ENCODE assay signal across 25 cellular contexts in genomic region chr1:5891736-5892135, GRCh38.
DNase-seq lines count a peak whose midpoint lies in the region; ATAC-seq and TF ChIP-seq lines count a peak whose summit lies in the region.
"Had no signal": no experiment of that assay in that cellular context is flagged by ENCODE, and none has a peak within 500 bp of the region (broad histone marks: within the 10 kb centered on the region; RNA-seq: fewer than 3 reads in every experiment).

No MANE protein-coding gene starts in this region.

- no peak for ATAC-seq in lower lobe of right lung
- ATAC-seq in natural killer cell treated with Interleukin-12 subunit alpha and Interleukin-12 subunit beta and Interleukin-15 and Interleukin-18, amount 100 ng/mL, for 72 hours, result no peak
- ATAC-seq: A549 had no signal

- H3K27me3 Mint-ChIP-seq in Calu3 (ENCODE audit: unreplicated experiment), result no peaks in the 10 kb centered on the region
- no peaks in the 10 kb centered on the region for H3K27me3 Mint-ChIP-seq in natural killer cell treated with Interleukin-12 subunit alpha and Interleukin-12 subunit beta and Interleukin-15 and Interleukin-18, amount 100 ng/mL, for 72 hours
- H3K27me3 Mint-ChIP-seq: activated T-cell treated with anti-CD3 and anti-CD28 coated beads, Interleukin-2, amount 50 U/mL, for 24 hours; CD4-positive, CD25-positive, alpha-beta regulatory T cell had no signal

- no peaks in the 10 kb centered on the region for H3K9me3 ChIP-seq in lower lobe of right lung
- H3K9me3 ChIP-seq: A549, esophagus squamous epithelium, neutrophil had no signal

- no peak overlapping the region for H3K4me3 ChIP-seq in AG10803 (ENCODE audit: low read length)
- H3K4me3 ChIP-seq in cardiac fibroblast (replicated peaks in 1 of 2; ENCODE audit: low read depth in 2 of 2, low read length in 2 of 2), result no peak overlapping the region
- no peak overlapping the region for H3K4me3 ChIP-seq in lower lobe of right lung
- H3K4me3 ChIP-seq: A549, esophagus squamous epithelium had no signal

- no peaks in the 10 kb centered on the region for H3K27me3 ChIP-seq in lower lobe of right lung (ENCODE audit: low read depth)
- H3K27me3 ChIP-seq: esophagus squamous epithelium, neutrophil had no signal

- H3K4me3 Mint-ChIP-seq in Calu3 (ENCODE audit: low read depth, unreplicated experiment), result no peak overlapping the region
- H3K4me3 Mint-ChIP-seq in natural killer cell treated with Interleukin-12 subunit alpha and Interleukin-12 subunit beta and Interleukin-15 and Interleukin-18, amount 100 ng/mL, for 72 hours, result no peak overlapping the region
- H3K4me3 Mint-ChIP-seq: activated T-cell treated with anti-CD3 and anti-CD28 coated beads, Interleukin-2, amount 50 U/mL, for 24 hours; CD4-positive, CD25-positive, alpha-beta regulatory T cell; immature natural killer cell had no signal

- TF ChIP-seq CTCF in AG10803 (conservative IDR thresholded peaks at IDR 0.05; ENCODE audit: low read length) (no peak), cardiac fibroblast (IDR thresholded peaks at IDR 0.05; ENCODE audit: low read depth, low read length) (no peak), lower lobe of right lung (IDR thresholded peaks at IDR 0.05) (no peak), Calu3 (IDR thresholded peaks at IDR 0.05; ENCODE audit: unreplicated experiment) (no peak)

- no peaks in the 10 kb centered on the region for H3K9me3 Mint-ChIP-seq in Calu3 (ENCODE audit: low read depth, unreplicated experiment)
- no peaks in the 10 kb centered on the region for H3K9me3 Mint-ChIP-seq in natural killer cell treated with Interleukin-12 subunit alpha and Interleukin-12 subunit beta and Interleukin-15 and Interleukin-18, amount 100 ng/mL, for 72 hours
- H3K9me3 Mint-ChIP-seq: activated T-cell treated with anti-CD3 and anti-CD28 coated beads, Interleukin-2, amount 50 U/mL, for 24 hours; immature natural killer cell had no signal

- no peak overlapping the region for H3K27ac Mint-ChIP-seq in Calu3 (ENCODE audit: unreplicated experiment)
- no peak overlapping the region for H3K27ac Mint-ChIP-seq in natural killer cell treated with Interleukin-12 subunit alpha and Interleukin-12 subunit beta and Interleukin-15 and Interleukin-18, amount 100 ng/mL, for 72 hours
- H3K27ac Mint-ChIP-seq: activated T-cell treated with anti-CD3 and anti-CD28 coated beads, Interleukin-2, amount 50 U/mL, for 24 hours; CD4-positive, CD25-positive, alpha-beta regulatory T cell; immature natural killer cell had no signal

- CTCF ChIA-PET in Calu3 (lab: Charles Lee), result interaction anchor here (0.6 kb wide), 1 partner anchor 171 kb away, joined by 3 read pairs; no protein-coding TSS in a partner anchor

- no peaks in the 10 kb centered on the region for H3K4me1 Mint-ChIP-seq in Calu3 (ENCODE audit: low read depth, unreplicated experiment)
- no peaks in the 10 kb centered on the region for H3K4me1 Mint-ChIP-seq in natural killer cell treated with Interleukin-12 subunit alpha and Interleukin-12 subunit beta and Interleukin-15 and Interleukin-18, amount 100 ng/mL, for 72 hours (ENCODE audit: low read depth in 2 of 2)
- H3K4me1 Mint-ChIP-seq: immature natural killer cell had no signal

- peaks cover 24% of the 10 kb centered on the region for H3K36me3 ChIP-seq in lower lobe of right lung

- no peak overlapping the region for H3K27ac ChIP-seq in lower lobe of right lung
- H3K27ac ChIP-seq: A549, esophagus squamous epithelium, neutrophil, RWPE1 had no signal

- no peaks in the 10 kb centered on the region for H3K4me1 ChIP-seq in lower lobe of right lung
- H3K4me1 ChIP-seq: esophagus squamous epithelium had no signal

- peak; percentile 62 for DNase-seq in AG10803 (ENCODE audit: low read depth)
- peak; percentile 6 for DNase-seq in HS-5 (ENCODE audit: low read depth)
- DNase-seq in cardiac fibroblast (ENCODE audit: low read depth in 2 of 2), result peak; percentile 46 to 73
- peak; percentile 6 for DNase-seq in lower lobe of right lung
- DNase-seq in NK-92 (lab: John Stamatoyannopoulos, UW; ENCODE audit: unreplicated experiment), result no peak
- DNase-seq in GM19240 (ENCODE audit: insufficient read length, low spot score), result no peak
- DNase-seq in Calu3, result no peak
- DNase-seq in natural killer cell treated with Interleukin-12 subunit alpha and Interleukin-12 subunit beta and Interleukin-15 and Interleukin-18, amount 100 ng/mL, for 72 hours (ENCODE audit: low spot score), result no peak
- DNase-seq: activated CD4-positive, CD25-positive, alpha-beta regulatory T cell treated with anti-CD3 and anti-CD28 coated beads, Interleukin-2, amount 50 U/mL, for 72 hours; activated naive CD4-positive, alpha-beta T cell; activated T-cell treated with anti-CD3 and anti-CD28 coated beads, Interleukin-2, amount 50 U/mL, for 24 hours; amygdala; CD4-positive, CD25-positive, alpha-beta regulatory T cell; cerebellar nuclear complex; DMS53; effector memory CD4-positive, alpha-beta T cell; esophagus squamous epithelium; H7; immature natural killer cell; NCI-H1105; NCI-H510A treated with DMSO at 0.1 percent for 48 hours; stimulated activated CD4-positive, alpha-beta T cell treated with anti-CD3 and anti-CD28 coated beads, Interleukin-12 subunit alpha, Interleukin-12 subunit beta, amount 100 ng/mL, for 4 hours had no signal

- BruUV-seq in Calu3 (replicated peaks; lab: Mats Ljungman, UMichigan), result no TSS peak

- peaks cover 5% of the 10 kb centered on the region for H3K36me3 Mint-ChIP-seq in Calu3 (ENCODE audit: insufficient read depth, unreplicated experiment)
- H3K36me3 Mint-ChIP-seq in natural killer cell treated with Interleukin-12 subunit alpha and Interleukin-12 subunit beta and Interleukin-15 and Interleukin-18, amount 100 ng/mL, for 72 hours, result no peaks in the 10 kb centered on the region

- intact Hi-C loops in lower lobe of right lung (cut with DNase I), result no loop called here
- intact Hi-C loops in Calu3 (cut with micrococcal nuclease; ENCODE audit: unreplicated experiment), result no loop called here

Comparison
In these comparisons a context has a peak if more than half of its experiments do, and no peak if none do; other contexts are left out.
1. DNase-seq: peak in AG10803 (single experiment), HS-5 (single experiment), cardiac fibroblast (2 of 2) and lower lobe of right lung (single experiment); none in NK-92 (single experiment), GM19240 (single experiment), Calu3 (single experiment) and natural killer cell treated with Interleukin-12 subunit alpha and Interleukin-12 subunit beta and Interleukin-15 and Interleukin-18, amount 100 ng/mL, for 72 hours (single experiment).